32 cellular contexts compared by ENCODE assay signal in the genomic region with DNA sequence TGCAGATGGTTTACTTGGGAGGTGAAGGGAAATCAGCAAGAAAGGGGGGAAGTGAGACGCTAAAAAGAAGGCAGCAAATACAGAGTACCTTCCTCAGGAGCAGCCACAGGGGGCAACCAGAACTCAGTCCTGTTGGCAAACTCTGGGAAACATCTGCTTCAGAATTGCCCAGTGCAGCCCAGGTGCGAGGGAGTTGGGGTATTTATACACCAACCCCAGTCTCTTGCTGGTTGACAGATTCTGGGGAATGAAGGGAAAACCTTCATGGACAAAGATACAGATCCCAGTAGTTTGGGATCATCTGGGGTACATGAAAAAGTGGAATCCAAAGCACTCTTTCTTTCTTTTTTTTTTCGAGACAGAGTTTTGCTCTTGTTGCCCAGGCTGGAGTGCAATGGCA. TPM values are rescaled to one million over a fixed set of nuclear protein-coding genes. Genes with fewer than 3 reads are reported as not detected.
"Had no signal": no experiment of that assay in that cellular context is flagged by ENCODE, and none has a peak within 500 bp of the region (broad histone marks: within the 10 kb centered on the region; RNA-seq: fewer than 3 reads in every experiment).

No MANE protein-coding gene starts in this region.

- DNase-seq: stimulated activated CD4-positive, alpha-beta T cell treated with anti-CD3 and anti-CD28 coated beads, Interleukin-2, amount 100 ng/mL, for 48 hours; stimulated activated CD4-positive, alpha-beta T cell treated with anti-CD3 and anti-CD28 coated beads, Interleukin-4, amount 100 ng/mL, for 1 hour; stimulated activated CD4-positive, alpha-beta T cell treated with anti-CD3 and anti-CD28 coated beads, Interleukin-4, amount 100 ng/mL, for 24 hours; stimulated activated CD4-positive, alpha-beta T cell treated with anti-CD3 and anti-CD28 coated beads, Interleukin-4, amount 100 ng/mL, for 4 hours; stimulated activated CD8-positive, alpha-beta memory T cell treated with anti-CD3 and anti-CD28 coated beads, Interleukin-4, amount 100 ng/mL, for 48 hours; stimulated activated naive B cell treated with anti-CD40 and anti-IgM and Interleukin-4, amounts not matched to agents 10 μg/mL and 1 μg/mL and 100 μg/mL, for 72 hours; stimulated activated naive CD4-positive, alpha-beta T cell; stimulated activated naive CD4-positive, alpha-beta T cell treated with Interleukin-2 at 50 U/mL for 16 hours; stimulated activated naive CD8-positive, alpha-beta T cell treated with anti-CD3 and anti-CD28 coated beads, Interleukin-15, amount 100 ng/mL, for 72 hours; stimulated activated naive CD8-positive, alpha-beta T cell treated with anti-CD3 and anti-CD28 coated beads, Interleukin-15, Interleukin-2, amounts not matched to agents 100 U/mL and 50 U/mL, for 24 hours; stomach; substantia nigra; testis; thyroid gland; tibial artery; transverse colon; trophoblast cell; upper lobe of left lung; upper lobe of right lung; uterus had no signal

- H3K9me3 ChIP-seq: suprapubic skin, testis, thyroid gland, transverse colon, upper lobe of right lung, uterus, vagina had no signal

- H3K27ac Mint-ChIP-seq: stimulated activated effector memory CD8-positive, alpha-beta T cell treated with anti-CD3 and anti-CD28 coated beads, Interleukin-12 subunit alpha, Interleukin-12 subunit beta, amount 100 ng/mL, for 72 hours; stimulated activated memory B cell treated with anti-CD40 and anti-IgM and Interleukin-4, amounts not matched to agents 10 μg/mL and 1 μg/mL and 100 μg/mL, for 72 hours; stimulated activated naive B cell treated with anti-CD40 and anti-IgM and Interleukin-4, amounts not matched to agents 10 μg/mL and 1 μg/mL and 100 μg/mL, for 72 hours; stimulated activated naive CD8-positive, alpha-beta T cell treated with anti-CD3 and anti-CD28 coated beads, Interleukin-15, amount 100 ng/mL, for 72 hours; stimulated activated naive CD8-positive, alpha-beta T cell treated with anti-CD3 and anti-CD28 coated beads, Interleukin-15, Interleukin-2, amounts not matched to agents 100 ng/mL and 50 ng/mL, for 24 hours; type B pancreatic cell had no signal

- H3K4me3 ChIP-seq: stomach, suprapubic skin, testis, thoracic aorta, thyroid gland, tibial artery, tibial nerve, transverse colon, upper lobe of left lung, upper lobe of right lung, uterus, vagina had no signal

- ATAC-seq: stimulated activated effector memory CD8-positive, alpha-beta T cell treated with anti-CD3 and anti-CD28 coated beads, Interleukin-12 subunit alpha, Interleukin-12 subunit beta, amount 100 ng/mL, for 72 hours; stimulated activated memory B cell treated with anti-CD40 and anti-IgM and Interleukin-4, amounts not matched to agents 10 μg/mL and 1 μg/mL and 100 μg/mL, for 72 hours; stimulated activated naive B cell treated with anti-CD40 and anti-IgM and Interleukin-4, amounts not matched to agents 10 μg/mL and 1 μg/mL and 100 μg/mL, for 72 hours; stimulated activated naive CD8-positive, alpha-beta T cell treated with anti-CD3 and anti-CD28 coated beads, Interleukin-15, amount 100 ng/mL, for 72 hours; stimulated activated naive CD8-positive, alpha-beta T cell treated with anti-CD3 and anti-CD28 coated beads, Interleukin-15, Interleukin-2, amounts not matched to agents 100 U/mL and 50 U/mL, for 24 hours; upper lobe of right lung had no signal

- H3K4me1 Mint-ChIP-seq: stimulated activated effector memory CD8-positive, alpha-beta T cell treated with anti-CD3 and anti-CD28 coated beads, Interleukin-12 subunit alpha, Interleukin-12 subunit beta, amount 100 ng/mL, for 72 hours; stimulated activated memory B cell treated with anti-CD40 and anti-IgM and Interleukin-4, amounts not matched to agents 10 μg/mL and 1 μg/mL and 100 μg/mL, for 72 hours; stimulated activated naive B cell treated with anti-CD40 and anti-IgM and Interleukin-4, amounts not matched to agents 10 μg/mL and 1 μg/mL and 100 μg/mL, for 72 hours; stimulated activated naive CD8-positive, alpha-beta T cell treated with anti-CD3 and anti-CD28 coated beads, Interleukin-15, amount 100 ng/mL, for 72 hours had no signal

- H3K36me3 ChIP-seq: stomach, suprapubic skin, thoracic aorta, thyroid gland, tibial artery, tibial nerve, transverse colon, upper lobe of left lung, upper lobe of right lung, uterus, vagina had no signal

- H3K27ac ChIP-seq: stomach, suprapubic skin, testis, thoracic aorta, thyroid gland, tibial artery, tibial nerve, transverse colon, upper lobe of left lung, upper lobe of right lung, uterus, vagina had no signal

- H3K36me3 Mint-ChIP-seq: stimulated activated effector memory CD8-positive, alpha-beta T cell treated with anti-CD3 and anti-CD28 coated beads, Interleukin-12 subunit alpha, Interleukin-12 subunit beta, amount 100 ng/mL, for 72 hours; type B pancreatic cell had no signal

- H3K4me3 Mint-ChIP-seq: stimulated activated effector memory CD8-positive, alpha-beta T cell treated with anti-CD3 and anti-CD28 coated beads, Interleukin-12 subunit alpha, Interleukin-12 subunit beta, amount 100 ng/mL, for 72 hours; stimulated activated memory B cell treated with anti-CD40 and anti-IgM and Interleukin-4, amounts not matched to agents 10 μg/mL and 1 μg/mL and 100 μg/mL, for 72 hours; stimulated activated naive B cell treated with anti-CD40 and anti-IgM and Interleukin-4, amounts not matched to agents 10 μg/mL and 1 μg/mL and 100 μg/mL, for 72 hours; stimulated activated naive CD8-positive, alpha-beta T cell treated with anti-CD3 and anti-CD28 coated beads, Interleukin-15, amount 100 ng/mL, for 72 hours; stimulated activated naive CD8-positive, alpha-beta T cell treated with anti-CD3 and anti-CD28 coated beads, Interleukin-15, Interleukin-2, amounts not matched to agents 100 ng/mL and 50 ng/mL, for 24 hours; type B pancreatic cell had no signal

- H3K4me1 ChIP-seq: stomach, suprapubic skin, testis, thyroid gland, tibial artery, tibial nerve, transverse colon, upper lobe of left lung, upper lobe of right lung, uterus, vagina had no signal

RNA-seq across cellular contexts. Expression of a gene that starts 25.3 kb away (rescaled TPM):
- total RNA-seq: stomach, subcutaneous adipose tissue, suprapubic skin, temporal lobe, thyroid gland, tibial nerve, transverse colon, upper lobe of left lung, upper lobe of right lung, ureter, urinary bladder, vagina had no signal
